Comparison of ENCODE assay signal across 1 cellular context in the genomic region with DNA sequence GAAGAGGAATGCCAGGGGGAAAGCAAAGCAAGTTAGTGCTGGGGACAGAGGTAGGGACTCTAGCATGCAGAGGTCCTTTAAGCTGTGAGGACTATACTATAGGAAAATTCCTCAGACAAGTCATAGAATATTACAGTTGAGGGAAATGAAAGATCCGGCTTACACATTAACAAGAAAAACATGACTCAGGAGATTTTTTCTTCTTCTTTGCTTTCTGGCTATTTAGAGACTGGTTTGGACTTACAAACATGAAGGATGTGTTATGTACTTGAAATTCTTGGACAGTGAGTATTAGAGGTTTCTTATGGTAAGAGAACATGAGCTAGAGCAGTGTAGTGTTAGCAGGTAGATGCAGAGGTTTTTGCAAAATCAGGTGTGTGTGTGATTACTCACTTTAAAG.
A peak's percentile ranks its signal among the peaks of the same experiment; 100 is the strongest.
TF ChIP-seq lines count a peak whose summit lies in the region.

No MANE protein-coding gene starts in this region.

TF ChIP-seq in HepG2, 621 proteins besides CTCF, POLR2A, EP300 and RAD21 (continued from another document):
- TF ChIP-seq, protein P1, sequence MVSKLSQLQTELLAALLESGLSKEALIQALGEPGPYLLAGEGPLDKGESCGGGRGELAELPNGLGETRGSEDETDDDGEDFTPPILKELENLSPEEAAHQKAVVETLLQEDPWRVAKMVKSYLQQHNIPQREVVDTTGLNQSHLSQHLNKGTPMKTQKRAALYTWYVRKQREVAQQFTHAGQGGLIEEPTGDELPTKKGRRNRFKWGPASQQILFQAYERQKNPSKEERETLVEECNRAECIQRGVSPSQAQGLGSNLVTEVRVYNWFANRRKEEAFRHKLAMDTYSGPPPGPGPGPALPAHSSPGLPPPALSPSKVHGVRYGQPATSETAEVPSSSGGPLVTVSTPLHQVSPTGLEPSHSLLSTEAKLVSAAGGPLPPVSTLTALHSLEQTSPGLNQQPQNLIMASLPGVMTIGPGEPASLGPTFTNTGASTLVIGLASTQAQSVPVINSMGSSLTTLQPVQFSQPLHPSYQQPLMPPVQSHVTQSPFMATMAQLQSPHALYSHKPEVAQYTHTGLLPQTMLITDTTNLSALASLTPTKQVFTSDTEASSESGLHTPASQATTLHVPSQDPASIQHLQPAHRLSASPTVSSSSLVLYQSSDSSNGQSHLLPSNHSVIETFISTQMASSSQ (IDR thresholded peaks at IDR 0.05; ENCODE audit: low read depth) = peak; percentile 73
- TF ChIP-seq, protein P1 (CRISPR knock-in tag; IDR thresholded peaks at IDR 0.05; ENCODE audit: borderline replicate concordance) = no peak
- TF ChIP-seq ZC3H4 (CRISPR knock-in tag; IDR thresholded peaks at IDR 0.05; ENCODE audit: borderline replicate concordance) = no peak
- no peak for TF ChIP-seq U2AF2 (IDR thresholded peaks at IDR 0.05; ENCODE audit: low read depth, low read length)
- peak; percentile 37; the same call in 1 of the 2 replicates for TF ChIP-seq NFIC (IDR thresholded peaks at IDR 0.05; ENCODE audit: low read length)
- TF ChIP-seq RARA (CRISPR knock-in tag; IDR thresholded peaks at IDR 0.05) = 0 out of 2 replicates have a peak, but pooled peaks have one; percentile 10
- peak; percentile 64 for TF ChIP-seq GATAD2A (CRISPR knock-in tag; IDR thresholded peaks at IDR 0.05)
- TF ChIP-seq SIX1 (CRISPR knock-in tag; IDR thresholded peaks at IDR 0.05; ENCODE audit: borderline replicate concordance) = no peak
- peak; percentile 51 for TF ChIP-seq TEAD3 (CRISPR knock-in tag; optimal IDR thresholded peaks at IDR 0.05; ENCODE audit: borderline replicate concordance)
- TF ChIP-seq ZNF766 (CRISPR knock-in tag; IDR thresholded peaks at IDR 0.05; ENCODE audit: borderline replicate concordance) = peak; percentile 94; the same call in 1 of the 2 replicates
- no peak for TF ChIP-seq DNMT1 (CRISPR knock-in tag; IDR thresholded peaks at IDR 0.05)
- no peak for TF ChIP-seq MZF1 (CRISPR knock-in tag; IDR thresholded peaks at IDR 0.05; ENCODE audit: borderline replicate concordance)
- peak; percentile 94 for TF ChIP-seq NFE2L2 (IDR thresholded peaks at IDR 0.05; ENCODE audit: low read length)
- peak; percentile 89 to 94 for TF ChIP-seq MAFK (conservative IDR thresholded peaks at IDR 0.05 in 1 of 2, IDR thresholded peaks at IDR 0.05 in 1 of 2; ENCODE audit: low read length in 2 of 2)
- TF ChIP-seq ZNF24 (IDR thresholded peaks at IDR 0.05) = no peak
- TF ChIP-seq BCL6 (CRISPR knock-in tag; IDR thresholded peaks at IDR 0.05) = peak; percentile 61
- TF ChIP-seq, protein P2, sequence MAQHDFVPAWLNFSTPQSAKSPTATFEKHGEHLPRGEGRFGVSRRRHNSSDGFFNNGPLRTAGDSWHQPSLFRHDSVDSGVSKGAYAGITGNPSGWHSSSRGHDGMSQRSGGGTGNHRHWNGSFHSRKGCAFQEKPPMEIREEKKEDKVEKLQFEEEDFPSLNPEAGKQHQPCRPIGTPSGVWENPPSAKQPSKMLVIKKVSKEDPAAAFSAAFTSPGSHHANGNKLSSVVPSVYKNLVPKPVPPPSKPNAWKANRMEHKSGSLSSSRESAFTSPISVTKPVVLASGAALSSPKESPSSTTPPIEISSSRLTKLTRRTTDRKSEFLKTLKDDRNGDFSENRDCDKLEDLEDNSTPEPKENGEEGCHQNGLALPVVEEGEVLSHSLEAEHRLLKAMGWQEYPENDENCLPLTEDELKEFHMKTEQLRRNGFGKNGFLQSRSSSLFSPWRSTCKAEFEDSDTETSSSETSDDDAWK (CRISPR knock-in tag; IDR thresholded peaks at IDR 0.05) = no peak
- TF ChIP-seq, protein P3, sequence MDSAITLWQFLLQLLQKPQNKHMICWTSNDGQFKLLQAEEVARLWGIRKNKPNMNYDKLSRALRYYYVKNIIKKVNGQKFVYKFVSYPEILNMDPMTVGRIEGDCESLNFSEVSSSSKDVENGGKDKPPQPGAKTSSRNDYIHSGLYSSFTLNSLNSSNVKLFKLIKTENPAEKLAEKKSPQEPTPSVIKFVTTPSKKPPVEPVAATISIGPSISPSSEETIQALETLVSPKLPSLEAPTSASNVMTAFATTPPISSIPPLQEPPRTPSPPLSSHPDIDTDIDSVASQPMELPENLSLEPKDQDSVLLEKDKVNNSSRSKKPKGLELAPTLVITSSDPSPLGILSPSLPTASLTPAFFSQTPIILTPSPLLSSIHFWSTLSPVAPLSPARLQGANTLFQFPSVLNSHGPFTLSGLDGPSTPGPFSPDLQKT (CRISPR knock-in tag; IDR thresholded peaks at IDR 0.05; ENCODE audit: borderline replicate concordance) = no peak
- TF ChIP-seq, protein P4, sequence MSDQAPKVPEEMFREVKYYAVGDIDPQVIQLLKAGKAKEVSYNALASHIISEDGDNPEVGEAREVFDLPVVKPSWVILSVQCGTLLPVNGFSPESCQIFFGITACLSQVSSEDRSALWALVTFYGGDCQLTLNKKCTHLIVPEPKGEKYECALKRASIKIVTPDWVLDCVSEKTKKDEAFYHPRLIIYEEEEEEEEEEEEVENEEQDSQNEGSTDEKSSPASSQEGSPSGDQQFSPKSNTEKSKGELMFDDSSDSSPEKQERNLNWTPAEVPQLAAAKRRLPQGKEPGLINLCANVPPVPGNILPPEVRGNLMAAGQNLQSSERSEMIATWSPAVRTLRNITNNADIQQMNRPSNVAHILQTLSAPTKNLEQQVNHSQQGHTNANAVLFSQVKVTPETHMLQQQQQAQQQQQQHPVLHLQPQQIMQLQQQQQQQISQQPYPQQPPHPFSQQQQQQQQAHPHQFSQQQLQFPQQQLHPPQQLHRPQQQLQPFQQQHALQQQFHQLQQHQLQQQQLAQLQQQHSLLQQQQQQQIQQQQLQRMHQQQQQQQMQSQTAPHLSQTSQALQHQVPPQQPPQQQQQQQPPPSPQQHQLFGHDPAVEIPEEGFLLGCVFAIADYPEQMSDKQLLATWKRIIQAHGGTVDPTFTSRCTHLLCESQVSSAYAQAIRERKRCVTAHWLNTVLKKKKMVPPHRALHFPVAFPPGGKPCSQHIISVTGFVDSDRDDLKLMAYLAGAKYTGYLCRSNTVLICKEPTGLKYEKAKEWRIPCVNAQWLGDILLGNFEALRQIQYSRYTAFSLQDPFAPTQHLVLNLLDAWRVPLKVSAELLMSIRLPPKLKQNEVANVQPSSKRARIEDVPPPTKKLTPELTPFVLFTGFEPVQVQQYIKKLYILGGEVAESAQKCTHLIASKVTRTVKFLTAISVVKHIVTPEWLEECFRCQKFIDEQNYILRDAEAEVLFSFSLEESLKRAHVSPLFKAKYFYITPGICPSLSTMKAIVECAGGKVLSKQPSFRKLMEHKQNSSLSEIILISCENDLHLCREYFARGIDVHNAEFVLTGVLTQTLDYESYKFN (CRISPR knock-in tag; conservative IDR thresholded peaks at IDR 0.05) = 0 out of 2 replicates have a peak, but pooled peaks have one; percentile 35
- TF ChIP-seq TEAD2 (CRISPR knock-in tag; IDR thresholded peaks at IDR 0.05) = no peak
- peak; percentile 84 for TF ChIP-seq MAFF (IDR thresholded peaks at IDR 0.05; ENCODE audit: low read depth, low read length)
- TF ChIP-seq, protein P5, sequence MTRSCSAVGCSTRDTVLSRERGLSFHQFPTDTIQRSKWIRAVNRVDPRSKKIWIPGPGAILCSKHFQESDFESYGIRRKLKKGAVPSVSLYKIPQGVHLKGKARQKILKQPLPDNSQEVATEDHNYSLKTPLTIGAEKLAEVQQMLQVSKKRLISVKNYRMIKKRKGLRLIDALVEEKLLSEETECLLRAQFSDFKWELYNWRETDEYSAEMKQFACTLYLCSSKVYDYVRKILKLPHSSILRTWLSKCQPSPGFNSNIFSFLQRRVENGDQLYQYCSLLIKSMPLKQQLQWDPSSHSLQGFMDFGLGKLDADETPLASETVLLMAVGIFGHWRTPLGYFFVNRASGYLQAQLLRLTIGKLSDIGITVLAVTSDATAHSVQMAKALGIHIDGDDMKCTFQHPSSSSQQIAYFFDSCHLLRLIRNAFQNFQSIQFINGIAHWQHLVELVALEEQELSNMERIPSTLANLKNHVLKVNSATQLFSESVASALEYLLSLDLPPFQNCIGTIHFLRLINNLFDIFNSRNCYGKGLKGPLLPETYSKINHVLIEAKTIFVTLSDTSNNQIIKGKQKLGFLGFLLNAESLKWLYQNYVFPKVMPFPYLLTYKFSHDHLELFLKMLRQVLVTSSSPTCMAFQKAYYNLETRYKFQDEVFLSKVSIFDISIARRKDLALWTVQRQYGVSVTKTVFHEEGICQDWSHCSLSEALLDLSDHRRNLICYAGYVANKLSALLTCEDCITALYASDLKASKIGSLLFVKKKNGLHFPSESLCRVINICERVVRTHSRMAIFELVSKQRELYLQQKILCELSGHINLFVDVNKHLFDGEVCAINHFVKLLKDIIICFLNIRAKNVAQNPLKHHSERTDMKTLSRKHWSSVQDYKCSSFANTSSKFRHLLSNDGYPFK (CRISPR knock-in tag; IDR thresholded peaks at IDR 0.05; ENCODE audit: borderline replicate concordance) = no peak
- TF ChIP-seq, protein P6, sequence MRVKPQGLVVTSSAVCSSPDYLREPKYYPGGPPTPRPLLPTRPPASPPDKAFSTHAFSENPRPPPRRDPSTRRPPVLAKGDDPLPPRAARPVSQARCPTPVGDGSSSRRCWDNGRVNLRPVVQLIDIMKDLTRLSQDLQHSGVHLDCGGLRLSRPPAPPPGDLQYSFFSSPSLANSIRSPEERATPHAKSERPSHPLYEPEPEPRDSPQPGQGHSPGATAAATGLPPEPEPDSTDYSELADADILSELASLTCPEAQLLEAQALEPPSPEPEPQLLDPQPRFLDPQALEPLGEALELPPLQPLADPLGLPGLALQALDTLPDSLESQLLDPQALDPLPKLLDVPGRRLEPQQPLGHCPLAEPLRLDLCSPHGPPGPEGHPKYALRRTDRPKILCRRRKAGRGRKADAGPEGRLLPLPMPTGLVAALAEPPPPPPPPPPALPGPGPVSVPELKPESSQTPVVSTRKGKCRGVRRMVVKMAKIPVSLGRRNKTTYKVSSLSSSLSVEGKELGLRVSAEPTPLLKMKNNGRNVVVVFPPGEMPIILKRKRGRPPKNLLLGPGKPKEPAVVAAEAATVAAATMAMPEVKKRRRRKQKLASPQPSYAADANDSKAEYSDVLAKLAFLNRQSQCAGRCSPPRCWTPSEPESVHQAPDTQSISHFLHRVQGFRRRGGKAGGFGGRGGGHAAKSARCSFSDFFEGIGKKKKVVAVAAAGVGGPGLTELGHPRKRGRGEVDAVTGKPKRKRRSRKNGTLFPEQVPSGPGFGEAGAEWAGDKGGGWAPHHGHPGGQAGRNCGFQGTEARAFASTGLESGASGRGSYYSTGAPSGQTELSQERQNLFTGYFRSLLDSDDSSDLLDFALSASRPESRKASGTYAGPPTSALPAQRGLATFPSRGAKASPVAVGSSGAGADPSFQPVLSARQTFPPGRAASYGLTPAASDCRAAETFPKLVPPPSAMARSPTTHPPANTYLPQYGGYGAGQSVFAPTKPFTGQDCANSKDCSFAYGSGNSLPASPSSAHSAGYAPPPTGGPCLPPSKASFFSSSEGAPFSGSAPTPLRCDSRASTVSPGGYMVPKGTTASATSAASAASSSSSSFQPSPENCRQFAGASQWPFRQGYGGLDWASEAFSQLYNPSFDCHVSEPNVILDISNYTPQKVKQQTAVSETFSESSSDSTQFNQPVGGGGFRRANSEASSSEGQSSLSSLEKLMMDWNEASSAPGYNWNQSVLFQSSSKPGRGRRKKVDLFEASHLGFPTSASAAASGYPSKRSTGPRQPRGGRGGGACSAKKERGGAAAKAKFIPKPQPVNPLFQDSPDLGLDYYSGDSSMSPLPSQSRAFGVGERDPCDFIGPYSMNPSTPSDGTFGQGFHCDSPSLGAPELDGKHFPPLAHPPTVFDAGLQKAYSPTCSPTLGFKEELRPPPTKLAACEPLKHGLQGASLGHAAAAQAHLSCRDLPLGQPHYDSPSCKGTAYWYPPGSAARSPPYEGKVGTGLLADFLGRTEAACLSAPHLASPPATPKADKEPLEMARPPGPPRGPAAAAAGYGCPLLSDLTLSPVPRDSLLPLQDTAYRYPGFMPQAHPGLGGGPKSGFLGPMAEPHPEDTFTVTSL (CRISPR knock-in tag; IDR thresholded peaks at IDR 0.05; ENCODE audit: borderline replicate concordance) = 0 out of 2 replicates have a peak, but pooled peaks have one; percentile 26
- TF ChIP-seq SAP130 (CRISPR knock-in tag; IDR thresholded peaks at IDR 0.05; ENCODE audit: low read depth) = 0 out of 2 replicates have a peak, but pooled peaks have one; percentile 34
- no peak for TF ChIP-seq ZNF235 (CRISPR knock-in tag; IDR thresholded peaks at IDR 0.05; ENCODE audit: borderline replicate concordance)
- TF ChIP-seq, protein P7, sequence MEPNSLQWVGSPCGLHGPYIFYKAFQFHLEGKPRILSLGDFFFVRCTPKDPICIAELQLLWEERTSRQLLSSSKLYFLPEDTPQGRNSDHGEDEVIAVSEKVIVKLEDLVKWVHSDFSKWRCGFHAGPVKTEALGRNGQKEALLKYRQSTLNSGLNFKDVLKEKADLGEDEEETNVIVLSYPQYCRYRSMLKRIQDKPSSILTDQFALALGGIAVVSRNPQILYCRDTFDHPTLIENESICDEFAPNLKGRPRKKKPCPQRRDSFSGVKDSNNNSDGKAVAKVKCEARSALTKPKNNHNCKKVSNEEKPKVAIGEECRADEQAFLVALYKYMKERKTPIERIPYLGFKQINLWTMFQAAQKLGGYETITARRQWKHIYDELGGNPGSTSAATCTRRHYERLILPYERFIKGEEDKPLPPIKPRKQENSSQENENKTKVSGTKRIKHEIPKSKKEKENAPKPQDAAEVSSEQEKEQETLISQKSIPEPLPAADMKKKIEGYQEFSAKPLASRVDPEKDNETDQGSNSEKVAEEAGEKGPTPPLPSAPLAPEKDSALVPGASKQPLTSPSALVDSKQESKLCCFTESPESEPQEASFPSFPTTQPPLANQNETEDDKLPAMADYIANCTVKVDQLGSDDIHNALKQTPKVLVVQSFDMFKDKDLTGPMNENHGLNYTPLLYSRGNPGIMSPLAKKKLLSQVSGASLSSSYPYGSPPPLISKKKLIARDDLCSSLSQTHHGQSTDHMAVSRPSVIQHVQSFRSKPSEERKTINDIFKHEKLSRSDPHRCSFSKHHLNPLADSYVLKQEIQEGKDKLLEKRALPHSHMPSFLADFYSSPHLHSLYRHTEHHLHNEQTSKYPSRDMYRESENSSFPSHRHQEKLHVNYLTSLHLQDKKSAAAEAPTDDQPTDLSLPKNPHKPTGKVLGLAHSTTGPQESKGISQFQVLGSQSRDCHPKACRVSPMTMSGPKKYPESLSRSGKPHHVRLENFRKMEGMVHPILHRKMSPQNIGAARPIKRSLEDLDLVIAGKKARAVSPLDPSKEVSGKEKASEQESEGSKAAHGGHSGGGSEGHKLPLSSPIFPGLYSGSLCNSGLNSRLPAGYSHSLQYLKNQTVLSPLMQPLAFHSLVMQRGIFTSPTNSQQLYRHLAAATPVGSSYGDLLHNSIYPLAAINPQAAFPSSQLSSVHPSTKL (CRISPR knock-in tag; IDR thresholded peaks at IDR 0.05) = peak; percentile 71; the same call in 1 of the 2 replicates
